15 cellular contexts compared by ENCODE assay signal in the genomic region with DNA sequence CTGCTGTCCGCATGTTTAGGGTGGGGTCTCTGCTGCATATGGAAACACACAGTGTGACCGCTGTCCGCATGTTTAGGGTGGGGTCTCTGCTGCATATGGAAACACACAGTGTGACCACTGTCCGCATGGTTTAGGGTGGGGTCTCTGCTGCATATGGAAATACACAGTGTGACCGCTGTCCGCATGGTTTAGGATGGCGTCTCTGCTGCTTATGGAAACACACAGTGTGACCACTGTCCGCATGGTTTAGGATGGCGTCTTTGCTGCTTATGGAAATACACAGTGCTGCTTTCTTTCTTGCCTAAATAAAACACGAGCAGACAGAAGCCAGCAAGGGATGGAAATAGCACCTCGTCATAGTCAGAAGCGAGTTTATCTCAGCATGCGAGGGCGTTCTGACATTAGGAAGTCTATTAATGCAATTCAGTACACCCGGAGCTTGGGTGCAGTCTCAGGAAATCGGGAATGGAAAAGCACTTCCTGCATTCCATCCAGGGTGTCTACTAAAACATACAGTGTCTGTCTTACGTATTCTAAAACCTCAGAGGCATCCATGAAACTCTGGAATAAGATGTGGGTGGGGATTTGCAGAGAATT. TPM values are rescaled to one million over a fixed set of nuclear protein-coding genes. Genes with fewer than 3 reads are reported as not detected.
DNase-seq lines count a peak whose midpoint lies in the region; ATAC-seq lines count a peak whose summit lies in the region.
"Had no signal": no experiment of that assay in that cellular context is flagged by ENCODE, and none has a peak within 500 bp of the region (broad histone marks: within the 10 kb centered on the region; RNA-seq: fewer than 3 reads in every experiment).

No MANE protein-coding gene starts in this region.

- no peak for ATAC-seq in HG03025 (IDR thresholded peaks at IDR 0.05; ENCODE audit: low FRiP score, unreplicated experiment)
- ATAC-seq: activated T-helper 17 cell treated with anti-CD3 and anti-CD28 coated beads, Interleukin-2, amount 50 U/mL, for 72 hours had no signal

- H3K4me2 ChIP-seq in neuronal stem cell (ENCODE audit: insufficient read depth, low read length, poor library complexity, severe bottlenecking): no peak overlapping the region

- H3K27ac ChIP-seq in neuronal stem cell (replicated peaks; ENCODE audit: low read length): no peak overlapping the region
- H3K27ac ChIP-seq: 22Rv1 had no signal

- H2AFZ ChIP-seq in neuronal stem cell (ENCODE audit: low read length): no peak overlapping the region

- DNase-seq in DMS 273 (lab: John Stamatoyannopoulos, UW; ENCODE audit: unreplicated experiment) (peak; percentile 25), DMS 273 treated with DMSO at 0.1 percent for 48 hours (lab: John Stamatoyannopoulos, UW) (no peak), MV-4-11 (lab: John Stamatoyannopoulos, UW) (peak; percentile 7), ecto neural progenitor cell (ENCODE audit: low spot score) (peak; percentile 15), neuronal stem cell (ENCODE audit: low spot score) (no peak), NCI-H446 treated with DMSO at 0.1 percent for 48 hours (lab: John Stamatoyannopoulos, UW) (no peak), cerebellum (ENCODE audit: low spot score) (no peak)
- DNase-seq: GOT3; naive B cell; OCI-M1; stimulated activated CD4-positive, alpha-beta T cell treated with anti-CD3 and anti-CD28 coated beads, Interleukin-15, amount 100 ng/mL, for 24 hours; stimulated activated naive CD4-positive, alpha-beta T cell treated with Interleukin-2 at 50 U/mL for 16 hours had no signal

- H2BK15ac ChIP-seq in neuronal stem cell (ENCODE audit: low read length): no peak overlapping the region

- no peak overlapping the region for H2AK5ac ChIP-seq in neuronal stem cell (ENCODE audit: low read depth, low read length)

- H3K79me1 ChIP-seq in neuronal stem cell (ENCODE audit: low read depth, low read length): no peaks in the 10 kb centered on the region

- no peak overlapping the region for H4K8ac ChIP-seq in neuronal stem cell (ENCODE audit: low read depth, low read length)

- no peaks in the 10 kb centered on the region for H3K4me1 ChIP-seq in neuronal stem cell (ENCODE audit: control insufficient read depth in 2 of 2, insufficient read depth in 1 of 2, low read depth in 1 of 2, low read length in 2 of 2)

- no peak overlapping the region for H3K9ac ChIP-seq in neuronal stem cell (ENCODE audit: low read depth, low read length, poor library complexity)

- no peak overlapping the region for H3K18ac ChIP-seq in neuronal stem cell (ENCODE audit: low read length)

- H2BK12ac ChIP-seq in neuronal stem cell (ENCODE audit: low read length): no peak overlapping the region

- H4K91ac ChIP-seq in neuronal stem cell (ENCODE audit: low read depth, low read length, poor library complexity): no peak overlapping the region

- H3K9me3 ChIP-seq in neuronal stem cell (replicated peaks in 1 of 2; ENCODE audit: control insufficient read depth in 2 of 2, insufficient read depth in 1 of 2, low read depth in 1 of 2, low read length in 2 of 2): peaks cover 4 to 7% of the 10 kb centered on the region in 2 donors

- no peaks in the 10 kb centered on the region for H3K36me3 ChIP-seq in neuronal stem cell (replicated peaks in 1 of 2; ENCODE audit: control insufficient read depth in 2 of 2, insufficient read depth in 2 of 2, low read length in 2 of 2)

- no peak overlapping the region for H2BK5ac ChIP-seq in neuronal stem cell (ENCODE audit: low read length)

- H3K27me3 ChIP-seq in neuronal stem cell (ENCODE audit: control insufficient read depth in 3 of 3, insufficient read depth in 3 of 3, low read depth in 1 of 3, low read length in 3 of 3): peaks cover 0 to 9% (median 6%) of the 10 kb centered on the region in 3 experiments

- peak overlapping the region; percentile 17 for H3K23ac ChIP-seq in neuronal stem cell (ENCODE audit: low read depth, low read length, poor library complexity)

- no peak overlapping the region for H2BK120ac ChIP-seq in neuronal stem cell (ENCODE audit: low read depth, low read length)

- no peak overlapping the region for H3K4me3 ChIP-seq in neuronal stem cell (ENCODE audit: low read length in 2 of 2)

- no CpG with 5 or more reads among the region's 17 CpGs for WGBS in neuronal stem cell (ENCODE audit: extremely low coverage in 2 of 2, insufficient read length in 2 of 2, insufficient replicate concordance in 1 of 2), 2 donors

- no peak overlapping the region for H3K4ac ChIP-seq in neuronal stem cell (ENCODE audit: low read length)

- H3K14ac ChIP-seq in neuronal stem cell (ENCODE audit: low read length): no peak overlapping the region

RNA-seq across cellular contexts. Expression of gene TOLLIP, which starts 32.6 kb away (rescaled TPM):
- polyA plus RNA-seq in neuronal stem cell (2013, experiment 1 of 2): 16.5 TPM
- 15.3 TPM for polyA plus RNA-seq in neuronal stem cell (2013, experiment 2 of 2)
- 18.6 TPM for total RNA-seq in cerebellum

RNA-seq across cellular contexts. Expression of gene BRSK2, which starts 47.7 kb away (rescaled TPM):
- 24.4 TPM for polyA plus RNA-seq in neuronal stem cell (2013, experiment 1 of 2)
- polyA plus RNA-seq in neuronal stem cell (2013, experiment 2 of 2): 23.0 TPM
- 38.5 TPM for total RNA-seq in cerebellum

Comparison
In these comparisons a context has a peak if more than half of its experiments do, and no peak if none do; other contexts are left out.
1. DNase-seq: peak in DMS 273 (single experiment), MV-4-11 (single experiment) and ecto neural progenitor cell (single experiment); none in DMS 273 treated with DMSO at 0.1 percent for 48 hours (single experiment), neuronal stem cell (single experiment), NCI-H446 treated with DMSO at 0.1 percent for 48 hours (single experiment) and cerebellum (single experiment).